ENCODE assay signal across 18 cellular contexts in the genomic region with DNA sequence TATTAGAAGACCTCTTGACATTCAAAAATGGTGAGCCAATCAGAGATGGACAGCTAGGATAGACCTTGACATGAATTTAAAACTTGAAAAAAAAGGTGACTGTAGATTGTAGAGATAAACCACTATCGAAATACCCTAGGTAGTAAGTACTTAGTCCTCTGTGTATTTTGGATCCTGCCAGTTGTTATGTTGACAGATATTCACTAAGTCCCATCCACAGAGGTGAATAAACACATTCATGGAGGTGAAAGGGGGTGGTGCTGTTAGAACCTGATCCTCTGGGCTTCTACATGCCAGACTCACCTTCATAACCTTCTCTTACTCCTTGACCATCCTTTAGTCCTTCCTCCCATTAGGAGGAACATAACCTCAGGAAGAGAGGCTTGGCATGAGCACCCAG.
DNase-seq lines count a peak whose midpoint lies in the region; ATAC-seq and TF ChIP-seq lines count a peak whose summit lies in the region.
"Had no signal": no experiment of that assay in that cellular context is flagged by ENCODE, and none has a peak within 500 bp of the region (broad histone marks: within the 10 kb centered on the region; RNA-seq: fewer than 3 reads in every experiment).

No MANE protein-coding gene starts in this region.

- intact Hi-C loops in body of pancreas (cut with DNase I): no loop called here
- intact Hi-C loops in tibial artery (cut with DNase I; ENCODE audit: low total_unique reads): no loop called here

- DNase-seq in NCI-H2196 (lab: John Stamatoyannopoulos, UW; ENCODE audit: unreplicated experiment): peak; percentile 19
- DNase-seq in NCI-H2196 treated with DMSO at 0.1 percent for 48 hours (lab: John Stamatoyannopoulos, UW; ENCODE audit: unreplicated experiment): no peak
- peak; percentile 67 for DNase-seq in DMS53 (lab: John Stamatoyannopoulos, UW)
- peak; percentile 95 for DNase-seq in NCI-H2029 treated with DMSO at 0.1 percent for 48 hours (lab: John Stamatoyannopoulos, UW)
- no peak for DNase-seq in activated CD4-positive, CD25-positive, alpha-beta regulatory T cell treated with anti-CD3 and anti-CD28 coated beads, Interleukin-2, amount 50 U/mL, for 72 hours
- DNase-seq in body of pancreas: no peak
- no peak for DNase-seq in tibial artery
- DNase-seq: 8988T; Calu3; CD8-positive, alpha-beta T cell; DMS 273 treated with DMSO at 0.1 percent for 48 hours; DND-41; EL; IMR-90 had no signal

- no peak overlapping the region for H3K27ac ChIP-seq in body of pancreas
- H3K27ac ChIP-seq in tibial artery: no peak overlapping the region
- H3K27ac ChIP-seq: BLaER1 treated with 17β-estradiol and CSF1 and Interleukin-3, amounts not matched to agents 10 nM and 100 nM had no signal

- H3K36me3 ChIP-seq in body of pancreas (replicated peaks in 1 of 2; ENCODE audit: insufficient read depth in 1 of 2, low read depth in 2 of 2): no peaks in the 10 kb centered on the region
- no peaks in the 10 kb centered on the region for H3K36me3 ChIP-seq in tibial artery
- H3K36me3 ChIP-seq: BLaER1 treated with 17β-estradiol and CSF1 and Interleukin-3, amounts not matched to agents 10 nM and 100 nM; HAP-1 had no signal

- no peak for TF ChIP-seq CTCF in body of pancreas (IDR thresholded peaks at IDR 0.05)
- no peak for TF ChIP-seq CTCF in tibial artery (IDR thresholded peaks at IDR 0.05)

- H3K27me3 ChIP-seq in body of pancreas (no peaks in the 10 kb centered on the region), tibial artery (no peaks in the 10 kb centered on the region)
- H3K27me3 ChIP-seq: BLaER1 treated with 17β-estradiol and CSF1 and Interleukin-3, amounts not matched to agents 10 nM and 100 nM had no signal

- no peak for ATAC-seq in body of pancreas
- ATAC-seq: CD8-positive, alpha-beta T cell; GM12878; K562 had no signal

- WGBS in body of pancreas, 2 donors: 68 to 89% methylated on average over 1 of the region's 1 CpG

- H3K9me3 ChIP-seq in body of pancreas (no peaks in the 10 kb centered on the region), tibial artery (no peaks in the 10 kb centered on the region)
- H3K9me3 ChIP-seq: BLaER1 treated with 17β-estradiol and CSF1 and Interleukin-3, amounts not matched to agents 10 nM and 100 nM; HAP-1 had no signal

- no peaks in the 10 kb centered on the region for H3K4me1 ChIP-seq in body of pancreas
- H3K4me1 ChIP-seq in tibial artery: no peaks in the 10 kb centered on the region
- H3K4me1 ChIP-seq: BLaER1 treated with 17β-estradiol and CSF1 and Interleukin-3, amounts not matched to agents 10 nM and 100 nM had no signal

- TF ChIP-seq POLR2A in body of pancreas (IDR thresholded peaks at IDR 0.05): no peak

- H3K4me3 ChIP-seq in body of pancreas: no peak overlapping the region
- no peak overlapping the region for H3K4me3 ChIP-seq in tibial artery
- H3K4me3 ChIP-seq: BLaER1 treated with 17β-estradiol and CSF1 and Interleukin-3, amounts not matched to agents 10 nM and 100 nM; GM12878; HAP-1; K562 had no signal

Comparison
In these comparisons a context has a peak if more than half of its experiments do, and no peak if none do; other contexts are left out.
1. DNase-seq: peak in NCI-H2196 (single experiment), DMS53 (single experiment) and NCI-H2029 treated with DMSO at 0.1 percent for 48 hours (single experiment); none in NCI-H2196 treated with DMSO at 0.1 percent for 48 hours (single experiment), activated CD4-positive, CD25-positive, alpha-beta regulatory T cell treated with anti-CD3 and anti-CD28 coated beads, Interleukin-2, amount 50 U/mL, for 72 hours (single experiment), body of pancreas (0 of 4) and tibial artery (0 of 2).